25 cellular contexts compared by ENCODE assay signal in genomic region chr7:85908051-85908450, GRCh38.
"Had no signal": no experiment of that assay in that cellular context is flagged by ENCODE, and none has a peak within 500 bp of the region (broad histone marks: within the 10 kb centered on the region; RNA-seq: fewer than 3 reads in every experiment).

No MANE protein-coding gene starts in this region.

- DNase-seq: colonic mucosa; cortex of kidney; dermis blood vessel endothelial cell; dorsolateral prefrontal cortex; effector CD4-positive, alpha-beta T cell; effector CD8-positive, alpha-beta T cell; effector memory CD4-positive, alpha-beta T cell; effector memory CD8-positive, alpha-beta T cell; endodermal cell; erythroblast; esophagus squamous epithelium; foreskin fibroblast; foreskin keratinocyte; foreskin melanocyte; gastrocnemius medialis; glutamatergic neuron; head of caudate nucleus; heart left ventricle; heart right ventricle had no signal

- H3K27me3 Mint-ChIP-seq: dendritic cell treated with granulocyte-macrophage colony-stimulating factor and Interleukin-4, amounts not matched to agents 40 ng/mL and 50 ng/mL, for 4 days; effector memory CD8-positive, alpha-beta T cell had no signal

- H3K4me1 Mint-ChIP-seq: endodermal cell had no signal

- H3K4me1 ChIP-seq: colonic mucosa, esophagus muscularis mucosa, esophagus squamous epithelium, foreskin keratinocyte, gastrocnemius medialis, gastroesophageal sphincter, heart left ventricle, heart right ventricle had no signal

- H3K9me3 Mint-ChIP-seq: endodermal cell had no signal

- H3K27ac ChIP-seq: colonic mucosa, coronary artery, dorsolateral prefrontal cortex, epithelial cell of prostate, esophagus muscularis mucosa, esophagus squamous epithelium, foreskin keratinocyte, gastrocnemius medialis, gastroesophageal sphincter, heart left ventricle, heart right ventricle had no signal

- H3K4me3 Mint-ChIP-seq: dendritic cell treated with granulocyte-macrophage colony-stimulating factor and Interleukin-4, amounts not matched to agents 40 ng/mL and 50 ng/mL, for 4 days; effector memory CD8-positive, alpha-beta T cell; endodermal cell had no signal

- H3K27me3 ChIP-seq: colonic mucosa, dorsolateral prefrontal cortex, esophagus muscularis mucosa, esophagus squamous epithelium, foreskin keratinocyte, gastrocnemius medialis, gastroesophageal sphincter, heart left ventricle, heart right ventricle had no signal

- H3K27ac Mint-ChIP-seq: dendritic cell treated with granulocyte-macrophage colony-stimulating factor and Interleukin-4, amounts not matched to agents 40 ng/mL and 50 ng/mL, for 4 days; effector memory CD8-positive, alpha-beta T cell; endodermal cell had no signal

- ATAC-seq: effector memory CD8-positive, alpha-beta T cell; esophagus mucosa; foreskin keratinocyte; gastrocnemius medialis; gastroesophageal sphincter; heart left ventricle; heart right ventricle had no signal

- H3K9me3 ChIP-seq: colonic mucosa, esophagus squamous epithelium, gastrocnemius medialis had no signal

- H3K36me3 ChIP-seq: colonic mucosa, esophagus muscularis mucosa, esophagus squamous epithelium, gastrocnemius medialis, gastroesophageal sphincter, heart left ventricle, heart right ventricle had no signal

- H3K4me3 ChIP-seq: colonic mucosa, coronary artery, dorsolateral prefrontal cortex, esophagus muscularis mucosa, esophagus squamous epithelium, gastrocnemius medialis, gastroesophageal sphincter, heart left ventricle, heart right ventricle had no signal
